Comparison of ENCODE assay signal across 21 cellular contexts in the genomic region with DNA sequence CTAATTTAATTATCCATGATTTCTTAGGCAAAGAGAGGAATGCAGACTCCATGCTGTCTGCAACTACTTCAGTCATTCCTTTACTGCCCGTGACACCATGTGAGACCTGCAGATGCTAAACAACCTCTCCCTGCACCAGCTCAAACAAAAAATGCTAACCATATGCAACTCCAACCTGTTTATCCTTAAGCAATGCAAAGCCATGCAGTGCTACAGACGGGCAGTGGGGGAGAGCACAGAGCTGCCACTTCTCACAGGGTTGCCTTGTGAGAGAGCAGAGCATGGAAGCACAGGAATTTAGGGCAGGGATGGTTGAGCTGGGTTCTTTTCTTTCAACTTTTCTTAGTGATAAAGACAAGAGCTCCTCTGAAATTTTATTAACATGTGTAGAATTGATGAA.
A peak's percentile ranks its signal among the peaks of the same experiment; 100 is the strongest.
DNase-seq lines count a peak whose midpoint lies in the region; ATAC-seq and TF ChIP-seq lines count a peak whose summit lies in the region.
"Had no signal": no experiment of that assay in that cellular context is flagged by ENCODE, and none has a peak within 500 bp of the region (broad histone marks: within the 10 kb centered on the region; RNA-seq: fewer than 3 reads in every experiment).

No MANE protein-coding gene starts in this region.

- no peaks in the 10 kb centered on the region for H3K36me3 ChIP-seq in A673 (ENCODE audit: insufficient read depth, low read length, poor library complexity, severe bottlenecking)
- H3K36me3 ChIP-seq in kidney epithelial cell (ENCODE audit: control insufficient read depth, insufficient read depth, low read length), result no peaks in the 10 kb centered on the region
- H3K36me3 ChIP-seq: ascending aorta, BE2C, gastroesophageal sphincter, vagina had no signal

- DNase-seq in A673 (ENCODE audit: low spot score) (peak; percentile 2), NCI-H2171 (lab: John Stamatoyannopoulos, UW) (peak; percentile 61), kidney epithelial cell (ENCODE audit: low read depth) (no peak), NCI-H1930 (lab: John Stamatoyannopoulos, UW) (no peak), GM19238 (ENCODE audit: insufficient read length, low spot score) (no peak), kidney glomerular epithelial cell (lab: John Stamatoyannopoulos, UW) (no peak), omental fat pad (ENCODE audit: low spot score) (no peak)
- DNase-seq: 8988T; BE2C; cerebellar nuclear complex; effector CD8-positive, alpha-beta T cell; EL; NCI-H146; stimulated activated CD8-positive, alpha-beta memory T cell treated with anti-CD3 and anti-CD28 coated beads, Interleukin-4, amount 100 ng/mL, for 48 hours; SW 1271 had no signal

- no peaks in the 10 kb centered on the region for H3K36me3 Mint-ChIP-seq in brain
- H3K36me3 Mint-ChIP-seq: activated naive CD4-positive, alpha-beta T cell treated with anti-CD3 and anti-CD28 coated beads, Interleukin-2, amount 50 U/mL, for 72 hours had no signal

- intact Hi-C loops in A673 (cut with micrococcal nuclease; ENCODE audit: unreplicated experiment), result loop anchor here (5.0 kb wide), 1 partner anchor 50 kb away; no protein-coding TSS in a partner anchor

- peak overlapping the region in 3 of 5 experiments; percentile 19 to 28 (median 24) for H3K4me3 Mint-ChIP-seq in brain

- TF ChIP-seq CTCF in A673 (conservative IDR thresholded peaks at IDR 0.05; ENCODE audit: low read depth, low read length), result no peak
- TF ChIP-seq CTCF in brain (conservative IDR thresholded peaks at IDR 0.05), result no peak
- TF ChIP-seq CTCF in kidney epithelial cell (IDR thresholded peaks at IDR 0.05; ENCODE audit: insufficient read depth, low read length, poor library complexity, severe bottlenecking), result peak; percentile 4
- TF ChIP-seq CTCF in omental fat pad (IDR thresholded peaks at IDR 0.05), result no peak

- H3K27me3 ChIP-seq in A673 (replicated peaks; ENCODE audit: insufficient read depth, low read depth, low read length, poor library complexity) (no peaks in the 10 kb centered on the region), kidney epithelial cell (ENCODE audit: control insufficient read depth, insufficient read depth, low read length) (no peaks in the 10 kb centered on the region)
- H3K27me3 ChIP-seq: ascending aorta, BE2C, gastroesophageal sphincter, vagina had no signal

- peaks cover 2 to 10% (median 7%) of the 10 kb centered on the region in 5 experiments for H3K9me3 Mint-ChIP-seq in brain

- H3K4me1 Mint-ChIP-seq in brain, result peaks cover 23% of the 10 kb centered on the region

- CTCF ChIA-PET in A673 (lab: Charles Lee), result no interaction called here

- H3K4me3 ChIP-seq in A673 (ENCODE audit: low read depth, low read length, poor library complexity, severe bottlenecking) (no peak overlapping the region), kidney epithelial cell (ENCODE audit: low read depth, low read length) (no peak overlapping the region)
- H3K4me3 ChIP-seq: ascending aorta, gastroesophageal sphincter, vagina had no signal

- peak overlapping the region in 4 of 5 experiments; percentile 7 to 78 (median 14) for H3K27ac Mint-ChIP-seq in brain
- H3K27ac Mint-ChIP-seq: activated naive CD4-positive, alpha-beta T cell treated with anti-CD3 and anti-CD28 coated beads, Interleukin-2, amount 50 U/mL, for 72 hours had no signal

- BruUV-seq in A673 (replicated peaks; lab: Mats Ljungman, UMichigan), result no TSS peak

- no peaks in the 10 kb centered on the region for H3K4me1 ChIP-seq in A673 (ENCODE audit: insufficient read depth, low read length, poor library complexity, severe bottlenecking)
- H3K4me1 ChIP-seq: ascending aorta, BE2C, gastroesophageal sphincter, vagina had no signal

- H3K27ac ChIP-seq in A673 (ENCODE audit: low read depth, low read length, poor library complexity, severe bottlenecking), result no peak overlapping the region
- H3K27ac ChIP-seq: ascending aorta, gastroesophageal sphincter, vagina had no signal

- H3K9me3 ChIP-seq in A673 (ENCODE audit: low read depth, low read length, poor library complexity, severe bottlenecking), result no peaks in the 10 kb centered on the region
- H3K9me3 ChIP-seq: ascending aorta, BE2C, gastroesophageal sphincter, vagina had no signal

- POLR2A ChIA-PET in A673 (lab: Charles Lee; ENCODE audit: low non-redundant PET), result no interaction called here

- no peak for ATAC-seq in omental fat pad (ENCODE audit: low FRiP score)
- ATAC-seq: activated naive CD4-positive, alpha-beta T cell treated with anti-CD3 and anti-CD28 coated beads, Interleukin-2, amount 50 U/mL, for 72 hours; esophagus mucosa; gastroesophageal sphincter had no signal

- no peaks in the 10 kb centered on the region for H3K27me3 Mint-ChIP-seq in brain

Comparison
In these comparisons a context has a peak if more than half of its experiments do, and no peak if none do; other contexts are left out.
1. DNase-seq: peak in A673 (single experiment) and NCI-H2171 (single experiment); none in kidney epithelial cell (single experiment), NCI-H1930 (0 of 2), GM19238 (single experiment), kidney glomerular epithelial cell (single experiment) and omental fat pad (single experiment).